21 cellular contexts compared by ENCODE assay signal in genomic region chr22:36767035-36767775, GRCh38. TPM values are rescaled to one million over a fixed set of nuclear protein-coding genes. Genes with fewer than 3 reads are reported as not detected.
DNase-seq lines count a peak whose midpoint lies in the region; ATAC-seq and TF ChIP-seq lines count a peak whose summit lies in the region.
"Had no signal": no experiment of that assay in that cellular context is flagged by ENCODE, and none has a peak within 500 bp of the region (broad histone marks: within the 10 kb centered on the region; RNA-seq: fewer than 3 reads in every experiment).

No MANE protein-coding gene starts in this region.

- no peak for DNase-seq in activated T-cell treated with anti-CD3 and anti-CD28 coated beads, Interleukin-2, amount 50 U/mL, for 24 hours
- no peak for DNase-seq in activated T-cell treated with anti-CD3 and anti-CD28 coated beads, Interleukin-2, amount 50 U/mL, for 48 hours
- no peak for DNase-seq in CD4-positive, CD25-positive, alpha-beta regulatory T cell
- DNase-seq in omental fat pad (ENCODE audit: low spot score): peak; percentile 7
- DNase-seq in DMS 273 treated with DMSO at 0.1 percent for 48 hours (lab: John Stamatoyannopoulos, UW): no peak
- DNase-seq: Caco-2; CD4-positive, alpha-beta T cell; EL; KBM-7; MV-4-11; NCI-H1694 treated with DMSO at 0.1 percent for 48 hours; NK-92 treated with Interleukin-12 subunit alpha and Interleukin-12 subunit beta, amount 100 ng/mL, for 24 hours; SHP77 had no signal

- H3K27ac ChIP-seq in CD4-positive, CD25-positive, alpha-beta regulatory T cell (ENCODE audit: insufficient read depth, low read length, poor library complexity, severe bottlenecking): no peak overlapping the region
- H3K27ac ChIP-seq in cingulate gyrus (ENCODE audit: low read depth, low read length): peak overlapping the region; percentile 19
- H3K27ac ChIP-seq: 22Rv1 had no signal

- ATAC-seq in CD4-positive, CD25-positive, alpha-beta regulatory T cell (ENCODE audit: low read depth in 2 of 2): no peak
- no peak for ATAC-seq in omental fat pad (ENCODE audit: low FRiP score)
- no peak for ATAC-seq in HG02798 (IDR thresholded peaks at IDR 0.05; ENCODE audit: poor library complexity, unreplicated experiment)
- ATAC-seq in HG02981 (IDR thresholded peaks at IDR 0.05; ENCODE audit: unreplicated experiment): no peak
- ATAC-seq: GM12878, GM23338, HCT116 had no signal

- TF ChIP-seq CTCF in omental fat pad (IDR thresholded peaks at IDR 0.05): no peak

- H3K36me3 ChIP-seq in CD4-positive, CD25-positive, alpha-beta regulatory T cell (ENCODE audit: control insufficient read depth, insufficient read depth, low read length): peaks cover 3% of the 10 kb centered on the region

- no peaks in the 10 kb centered on the region for H3K4me1 ChIP-seq in CD4-positive, CD25-positive, alpha-beta regulatory T cell (ENCODE audit: control insufficient read depth, insufficient read depth, low read length, poor library complexity, severe bottlenecking)
- H3K4me1 ChIP-seq: Caco-2 had no signal

- H3K36me3 Mint-ChIP-seq in activated T-cell treated with anti-CD3 and anti-CD28 coated beads, Interleukin-2, amount 50 U/mL, for 24 hours (ENCODE audit: low read depth): peaks cover 33% of the 10 kb centered on the region
- H3K36me3 Mint-ChIP-seq in CD4-positive, CD25-positive, alpha-beta regulatory T cell: peaks cover 44% of the 10 kb centered on the region

- H3K9me3 Mint-ChIP-seq in activated T-cell treated with anti-CD3 and anti-CD28 coated beads, Interleukin-2, amount 50 U/mL, for 24 hours: no peaks in the 10 kb centered on the region
- H3K9me3 Mint-ChIP-seq in CD4-positive, CD25-positive, alpha-beta regulatory T cell: no peaks in the 10 kb centered on the region
- H3K9me3 Mint-ChIP-seq: CD4-positive, alpha-beta T cell; GM23338 had no signal

- no peak overlapping the region for H3K4me3 ChIP-seq in CD4-positive, CD25-positive, alpha-beta regulatory T cell (ENCODE audit: low read depth, low read length)
- H3K4me3 ChIP-seq: GM12878, GM23338 had no signal

- H3K4me1 Mint-ChIP-seq in activated T-cell treated with anti-CD3 and anti-CD28 coated beads, Interleukin-2, amount 50 U/mL, for 24 hours (ENCODE audit: low read depth): peaks cover 4% of the 10 kb centered on the region
- H3K4me1 Mint-ChIP-seq in CD4-positive, CD25-positive, alpha-beta regulatory T cell: peaks cover 0 to 14% (median 2%) of the 10 kb centered on the region in 4 donors

- H3K27me3 Mint-ChIP-seq in activated T-cell treated with anti-CD3 and anti-CD28 coated beads, Interleukin-2, amount 50 U/mL, for 24 hours: no peaks in the 10 kb centered on the region
- H3K27me3 Mint-ChIP-seq in CD4-positive, CD25-positive, alpha-beta regulatory T cell: no peaks in the 10 kb centered on the region
- H3K27me3 Mint-ChIP-seq: CD4-positive, alpha-beta T cell had no signal

- H3K27ac Mint-ChIP-seq in activated T-cell treated with anti-CD3 and anti-CD28 coated beads, Interleukin-2, amount 50 U/mL, for 24 hours: peak overlapping the region; percentile 17
- peak overlapping the region in 2 of 3 donors; percentile 45 to 69 for H3K27ac Mint-ChIP-seq in CD4-positive, CD25-positive, alpha-beta regulatory T cell
- H3K27ac Mint-ChIP-seq: CD4-positive, alpha-beta T cell had no signal

- H3K27me3 ChIP-seq in CD4-positive, CD25-positive, alpha-beta regulatory T cell (ENCODE audit: control insufficient read depth, insufficient read depth, low read length): no peaks in the 10 kb centered on the region

- no peaks in the 10 kb centered on the region for H3K9me3 ChIP-seq in CD4-positive, CD25-positive, alpha-beta regulatory T cell (ENCODE audit: control insufficient read depth in 2 of 2, low read length in 2 of 2)
- H3K9me3 ChIP-seq: Caco-2 had no signal

- H3K4me3 Mint-ChIP-seq in activated T-cell treated with anti-CD3 and anti-CD28 coated beads, Interleukin-2, amount 50 U/mL, for 24 hours: no peak overlapping the region
- peak overlapping the region in 1 of 4 donors; percentile 66 for H3K4me3 Mint-ChIP-seq in CD4-positive, CD25-positive, alpha-beta regulatory T cell
- H3K4me3 Mint-ChIP-seq: CD4-positive, alpha-beta T cell; GM23338 had no signal

RNA-seq across cellular contexts. Expression of gene IFT27, which starts 8.7 kb away (rescaled TPM):
- 20.8 TPM for total RNA-seq in CD4-positive, CD25-positive, alpha-beta regulatory T cell
- polyA plus RNA-seq in CD4-positive, CD25-positive, alpha-beta regulatory T cell: 10 to 100 TPM; 12.0 to 20.3 (median 15.5) TPM
- total RNA-seq in omental fat pad: 10 to 100 TPM in 2 of 4 donors, 1 to 10 TPM in 2; 4.4 to 15.8 (median 10.8) TPM

RNA-seq across cellular contexts. Expression of gene PVALB, which starts 49.6 kb away (rescaled TPM):
- not detected for total RNA-seq in CD4-positive, CD25-positive, alpha-beta regulatory T cell
- not detected for polyA plus RNA-seq in CD4-positive, CD25-positive, alpha-beta regulatory T cell
- not detected for total RNA-seq in omental fat pad
- total RNA-seq: Caco-2; CD4-positive, alpha-beta T cell; GM12878; GM23338; NCI-H460 had no signal
- polyA plus RNA-seq: GM12878 had no signal
